Comparison of ENCODE assay signal across 8 cellular contexts in the genomic region with DNA sequence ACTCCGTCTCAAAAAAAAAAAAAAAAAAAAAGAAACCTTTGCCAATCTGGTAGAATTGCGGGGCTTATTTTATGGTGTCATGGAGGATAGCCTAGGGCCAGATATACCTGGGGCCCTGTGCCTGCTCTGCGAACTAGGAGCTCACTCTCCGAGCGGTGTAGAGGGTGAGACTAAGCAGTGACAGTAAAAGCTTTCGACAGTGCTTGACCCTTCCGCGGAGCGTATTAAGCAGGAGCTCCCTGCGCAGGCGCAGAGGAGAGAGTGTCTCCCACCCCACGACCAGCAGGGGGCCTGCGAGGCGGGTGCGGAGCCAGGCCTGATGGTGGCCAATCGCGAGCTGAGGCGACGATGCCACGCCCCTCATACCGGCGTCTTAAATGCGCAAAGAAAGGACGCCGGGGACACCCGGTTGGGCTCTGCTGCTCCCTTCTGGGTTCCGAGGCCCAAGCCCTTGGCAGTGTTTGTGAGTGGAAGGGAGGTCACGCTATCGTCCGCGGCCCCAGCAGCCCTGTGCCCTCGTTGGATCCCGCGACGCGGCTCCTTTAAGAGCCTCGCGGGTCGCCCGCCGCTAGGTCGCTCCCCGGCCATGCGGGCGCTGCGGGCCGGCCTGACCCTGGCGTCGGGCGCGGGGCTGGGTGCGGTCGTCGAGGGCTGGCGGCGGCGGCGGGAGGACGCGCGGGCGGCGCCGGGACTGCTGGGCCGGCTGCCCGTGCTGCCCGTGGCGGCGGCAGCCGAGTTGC. TPM values are rescaled to one million over a fixed set of nuclear protein-coding genes. Genes with fewer than 3 reads are reported as not detected.
DNase-seq lines count a peak whose midpoint lies in the region; ATAC-seq and TF ChIP-seq lines count a peak whose summit lies in the region.

A gene (plus strand): TSS at position 402 of the 740 bp plus-strand sequence. CDS start 185 bp downstream, at position 587.

- no peaks in the 10 kb centered on the region for H3K27me3 ChIP-seq in lower lobe of right lung (ENCODE audit: low read depth)

- H3K9me3 ChIP-seq in lower lobe of right lung, result no peaks in the 10 kb centered on the region

- peak within 1 kb of the TSS; percentile 75 for H3K4me3 ChIP-seq in lower lobe of right lung

- intact Hi-C loops in lower lobe of right lung (cut with DNase I), result no loop called here

- TF ChIP-seq CTCF in lower lobe of right lung (IDR thresholded peaks at IDR 0.05), result peak; percentile 94

- DNase-seq in COLO668 (lab: John Stamatoyannopoulos, UW; ENCODE audit: unreplicated experiment) (peak; percentile 98), HS-5 (ENCODE audit: low read depth) (peak; percentile 88), NK-92 (lab: John Stamatoyannopoulos, UW; ENCODE audit: unreplicated experiment) (peak; percentile 82), lower lobe of right lung (peak; percentile 98)
- peak; percentile 89 to 94 for DNase-seq in activated CD8-positive, alpha-beta memory T cell treated with anti-CD3 and anti-CD28 coated beads for 1 hour (ENCODE audit: extremely low read depth in 1 of 2, low read depth in 1 of 2)
- peak; percentile 96 for DNase-seq in effector CD4-positive, alpha-beta T cell
- peak; percentile 95 to 99 (median 96) for DNase-seq in stimulated activated CD4-positive, alpha-beta T cell treated with anti-CD3 and anti-CD28 coated beads, TNF-alpha, amount 100 ng/mL, for 24 hours (ENCODE audit: low read depth in 3 of 3)

- H3K4me1 ChIP-seq in lower lobe of right lung, result peaks cover 13% of the 10 kb centered on the region

- H3K36me3 ChIP-seq in lower lobe of right lung, result peaks cover 26% of the 10 kb centered on the region

- peak within 1 kb of the TSS; percentile 89 for H3K27ac ChIP-seq in lower lobe of right lung

- ATAC-seq in GM19463 (IDR thresholded peaks at IDR 0.05; ENCODE audit: unreplicated experiment) (peak; percentile 94), lower lobe of right lung (peak; percentile 98 to 99)

RNA-seq across cellular contexts. Expression of the gene that starts here (rescaled TPM):
- total RNA-seq in lower lobe of right lung, result 21.5 TPM

Comparison
In these comparisons a context has a peak if more than half of its experiments do, and no peak if none do; other contexts are left out.
1. Peak in every context shown above with its lines: DNase-seq, ATAC-seq, H3K4me3 ChIP-seq and H3K27ac ChIP-seq.